11 cellular contexts compared by ENCODE assay signal in genomic region chr4:113641025-113641431, GRCh38.
A peak's percentile ranks its signal among the peaks of the same experiment; 100 is the strongest.
DNase-seq lines count a peak whose midpoint lies in the region; ATAC-seq, FAIRE-seq and TF ChIP-seq lines count a peak whose summit lies in the region.
"Had no signal": no experiment of that assay in that cellular context is flagged by ENCODE, and none has a peak within 500 bp of the region (broad histone marks: within the 10 kb centered on the region; RNA-seq: fewer than 3 reads in every experiment).

No MANE protein-coding gene starts in this region.

- ATAC-seq in A549 (no peak), HG02970 (IDR thresholded peaks at IDR 0.05; ENCODE audit: low FRiP score, unreplicated experiment) (peak; percentile 39)

- peak overlapping the region; percentile 49 for H3K9ac ChIP-seq in OCI-LY1 (ENCODE audit: low read length)

- DNase-seq in A549 (ENCODE audit: low read depth in 1 of 2, low spot score in 1 of 2) (peak in 1 of 2 experiments; percentile 19), GM19239 (ENCODE audit: insufficient read length, low spot score) (peak; percentile 20), adrenal gland (no peak), kidney tubule cell (ENCODE audit: low spot score) (no peak), cerebellar cortex (ENCODE audit: low spot score) (no peak), RKO (ENCODE audit: low spot score) (no peak)
- DNase-seq: activated CD4-positive, CD25-positive, alpha-beta regulatory T cell; NCI-H446 had no signal

- H3K9me3 ChIP-seq in A549 (no peaks in the 10 kb centered on the region), OCI-LY1 (ENCODE audit: low read length) (no peaks in the 10 kb centered on the region), adrenal gland (replicated peaks in 1 of 3) (no peaks in the 10 kb centered on the region)

- no peak for TF ChIP-seq RAD21 in A549 (conservative IDR thresholded peaks at IDR 0.05 in 1 of 2, IDR thresholded peaks at IDR 0.05 in 1 of 2)

- H3K36me3 ChIP-seq in OCI-LY1 (ENCODE audit: insufficient read depth, low read length) (peaks cover 3% of the 10 kb centered on the region; the same call in 1 of the 2 replicates), adrenal gland (replicated peaks in 1 of 2) (no peaks in the 10 kb centered on the region)

- peaks cover 6% of the 10 kb centered on the region; the same call in 1 of the 2 replicates for H3F3A ChIP-seq in OCI-LY1 (ENCODE audit: insufficient read depth, low read length)

- CTCF ChIA-PET in A549 (lab: Yijun Ruan, JAX), result interaction anchor here (1.0 kb wide), 1 partner anchor 8 kb away, joined by 3 read pairs; no protein-coding TSS in a partner anchor

- H3K27ac ChIP-seq in A549 (peak overlapping the region; percentile 78 to 79), OCI-LY1 (ENCODE audit: low read depth, low read length, poor library complexity, severe bottlenecking) (peak overlapping the region; percentile 95), adrenal gland (no peak overlapping the region)

- TF ChIP-seq EP300 in A549 (IDR thresholded peaks at IDR 0.05), result no peak

- POLR2A ChIA-PET in A549 (lab: Yijun Ruan, JAX), result interaction anchor here (0.7 kb wide), 1 partner anchor 119 kb away, joined by 3 read pairs; no protein-coding TSS in a partner anchor

- H3K79me2 ChIP-seq in OCI-LY1 (ENCODE audit: insufficient read depth, low read length), result peaks cover 21% of the 10 kb centered on the region

- TF ChIP-seq POLR2A in A549 (IDR thresholded peaks at IDR 0.05; ENCODE audit: low read length) (no peak), adrenal gland (IDR thresholded peaks at IDR 0.05) (no peak)

- WGBS in A549 (ENCODE audit: missing lambda C conversion rate), result 5% methylated on average over 1 of the region's 1 CpG
- WGBS in adrenal gland, 4 donors, result 84 to 93% (median 89%) methylated on average over 1 of the region's 1 CpG

- H3K9me2 ChIP-seq in OCI-LY1 (ENCODE audit: low read depth, low read length), result no peaks in the 10 kb centered on the region

- no peaks in the 10 kb centered on the region for H4K20me1 ChIP-seq in OCI-LY1 (ENCODE audit: insufficient read depth, low read length)

- H3K4me3 ChIP-seq in A549, result peak overlapping the region; percentile 0; the same call in 1 of the 3 replicates
- H3K4me3 ChIP-seq in OCI-LY1 (ENCODE audit: low read depth, low read length, poor library complexity, severe bottlenecking), result peak overlapping the region; percentile 27
- no peak overlapping the region for H3K4me3 ChIP-seq in adrenal gland

- peak overlapping the region; percentile 77 for H3K4me2 ChIP-seq in A549
- H3K4me2 ChIP-seq in OCI-LY1 (ENCODE audit: low read length), result peak overlapping the region; percentile 53

- intact Hi-C loops in adrenal gland (cut with DNase I), result no loop called here

- H2AFZ ChIP-seq in OCI-LY1 (ENCODE audit: low read length), result no peak overlapping the region

- FAIRE-seq in A549 (lab: Jason Lieb, UNC) (no peak), GM19239 (lab: Jason Lieb, UNC) (peak; percentile 91)
- FAIRE-seq: H54 had no signal

- H3K27me3 ChIP-seq in OCI-LY1 (ENCODE audit: insufficient read depth, low read length) (no peaks in the 10 kb centered on the region), adrenal gland (no peaks in the 10 kb centered on the region)

- TF ChIP-seq CTCF in A549 (IDR thresholded peaks at IDR 0.05), result no peak
- TF ChIP-seq CTCF in OCI-LY1 (IDR thresholded peaks at IDR 0.05; ENCODE audit: low read length), result no peak
- TF ChIP-seq CTCF in adrenal gland (IDR thresholded peaks at IDR 0.05), result no peak

- peaks cover 94% of the 10 kb centered on the region for H3K4me1 ChIP-seq in A549
- peaks cover 100% of the 10 kb centered on the region for H3K4me1 ChIP-seq in OCI-LY1 (ENCODE audit: insufficient read depth, low read length, severe bottlenecking)
- H3K4me1 ChIP-seq in adrenal gland (replicated peaks in 1 of 2), result peaks cover 24 to 43% of the 10 kb centered on the region in 2 donors

TF ChIP-seq in A549, 52 proteins besides CTCF, POLR2A, EP300 and RAD21:
- no peak for TF ChIP-seq PBX3 (IDR thresholded peaks at IDR 0.05)
- no peak for TF ChIP-seq FOSL2 (IDR thresholded peaks at IDR 0.05)
- no peak for TF ChIP-seq FOSL2 (CRISPR knock-in tag; IDR thresholded peaks at IDR 0.05)
- no peak for TF ChIP-seq SMC3 (IDR thresholded peaks at IDR 0.05)
- TF ChIP-seq TP53 (CRISPR knock-in tag; IDR thresholded peaks at IDR 0.05), result no peak
- no peak for TF ChIP-seq FOSB (CRISPR knock-in tag; IDR thresholded peaks at IDR 0.05)
- TF ChIP-seq TFCP2L1 (CRISPR knock-in tag; IDR thresholded peaks at IDR 0.05), result no peak
- TF ChIP-seq CBX2 (IDR thresholded peaks at IDR 0.05; ENCODE audit: borderline replicate concordance, low read depth), result no peak

Comparison
In these comparisons a context has a peak if more than half of its experiments do, and no peak if none do; other contexts are left out.
1. H3K27ac ChIP-seq: peak in A549 (2 of 2) and OCI-LY1 (single experiment); none in adrenal gland (0 of 5).
2. H3K4me3 ChIP-seq: peak in A549 (single experiment) and OCI-LY1 (single experiment); none in adrenal gland (0 of 4).